ENCODE assay signal across 10 cellular contexts in genomic region chr1:86155807-86156561, GRCh38. TPM values are rescaled to one million over a fixed set of nuclear protein-coding genes. Genes with fewer than 3 reads are reported as not detected.
DNase-seq lines count a peak whose midpoint lies in the region; ATAC-seq, FAIRE-seq and TF ChIP-seq lines count a peak whose summit lies in the region.
"Had no signal": no experiment of that assay in that cellular context is flagged by ENCODE, and none has a peak within 500 bp of the region (broad histone marks: within the 10 kb centered on the region; RNA-seq: fewer than 3 reads in every experiment).

No MANE protein-coding gene starts in this region.

- no peak overlapping the region for H3K9ac ChIP-seq in rectal smooth muscle tissue (ENCODE audit: low read length)

- H3K9me3 ChIP-seq in left ventricle myocardium inferior (replicated peaks) = no peaks in the 10 kb centered on the region
- H3K9me3 ChIP-seq: SJSA1 had no signal

- H3K4me1 ChIP-seq in left ventricle myocardium inferior = peaks cover 25% of the 10 kb centered on the region
- peaks cover 14% of the 10 kb centered on the region for H3K4me1 ChIP-seq in rectal smooth muscle tissue (ENCODE audit: control insufficient read depth, insufficient read depth, low read length)
- H3K4me1 ChIP-seq: SJSA1 had no signal

- ATAC-seq in GM21529 (IDR thresholded peaks at IDR 0.05; ENCODE audit: unreplicated experiment) (no peak), HG02840 (IDR thresholded peaks at IDR 0.05; ENCODE audit: low FRiP score, unreplicated experiment) (no peak)

- H3K4me3 ChIP-seq in WI38 (ENCODE audit: low read depth, low read length) (peak overlapping the region; percentile 63), left ventricle myocardium inferior (peak overlapping the region; percentile 61), rectal smooth muscle tissue (ENCODE audit: low read length) (peak overlapping the region; percentile 59)
- H3K4me3 ChIP-seq: SJSA1 had no signal

- H3K27me3 ChIP-seq in left ventricle myocardium inferior (ENCODE audit: low read depth) (peaks cover 55% of the 10 kb centered on the region), rectal smooth muscle tissue (ENCODE audit: control insufficient read depth, insufficient read depth, low read length) (peaks cover 5% of the 10 kb centered on the region)

- TF ChIP-seq CTCF in WI38 (IDR thresholded peaks at IDR 0.05; ENCODE audit: low read depth, low read length) = no peak
- TF ChIP-seq CTCF in left ventricle myocardium inferior (IDR thresholded peaks at IDR 0.05; ENCODE audit: borderline replicate concordance) = no peak
- TF ChIP-seq CTCF in D721Med (IDR thresholded peaks at IDR 0.05; ENCODE audit: insufficient read depth, missing control alignments) = no peak

- H3K36me3 ChIP-seq in left ventricle myocardium inferior = no peaks in the 10 kb centered on the region
- H3K36me3 ChIP-seq in rectal smooth muscle tissue (ENCODE audit: control insufficient read depth, insufficient read depth, low read length) = no peaks in the 10 kb centered on the region
- H3K36me3 ChIP-seq: SJSA1 had no signal

- intact Hi-C loops in left ventricle myocardium inferior (cut with micrococcal nuclease) = no loop called here

- H3K27ac ChIP-seq in left ventricle myocardium inferior (replicated peaks) (peak overlapping the region; percentile 60), rectal smooth muscle tissue (ENCODE audit: low read depth, low read length) (peak overlapping the region; percentile 77)
- H3K27ac ChIP-seq: SJSA1 had no signal

- peak; percentile 20 for DNase-seq in DMS79 treated with DMSO at 0.1 percent for 48 hours (lab: John Stamatoyannopoulos, UW)
- DNase-seq in DMS79 (lab: John Stamatoyannopoulos, UW) = no peak
- peak; percentile 32 for DNase-seq in left ventricle myocardium inferior
- DNase-seq in D721Med (ENCODE audit: insufficient read length, low spot score) = no peak

- no peak for FAIRE-seq in D721Med (lab: Jason Lieb, UNC)
- FAIRE-seq: A204.1 had no signal

RNA-seq across cellular contexts. Expression of gene COL24A1, which starts 0.6 kb away (rescaled TPM):
- 0.74 TPM for total RNA-seq in left ventricle myocardium inferior

Comparison
In these comparisons a context has a peak if more than half of its experiments do, and no peak if none do; other contexts are left out.
1. DNase-seq: peak in DMS79 treated with DMSO at 0.1 percent for 48 hours (single experiment) and left ventricle myocardium inferior (single experiment); none in DMS79 (single experiment) and D721Med (single experiment).
2. Peak in every context shown above with its lines, with median percentiles within 50 percentile points of each other: H3K4me3 ChIP-seq.